8 cellular contexts compared by ENCODE assay signal in genomic region chr2:27663463-27664244, GRCh38. TPM values are rescaled to one million over a fixed set of nuclear protein-coding genes. Genes with fewer than 3 reads are reported as not detected.
A peak's percentile ranks its signal among the peaks of the same experiment; 100 is the strongest.
DNase-seq lines count a peak whose midpoint lies in the region; ATAC-seq, FAIRE-seq and TF ChIP-seq lines count a peak whose summit lies in the region.

Gene SLC4A1AP (plus strand): TSS chr2:27663889. CDS start chr2:27663915, 26 bp downstream.
Gene SUPT7L (minus strand): TSS chr2:27663614. CDS start chr2:27662192, 1,422 bp downstream.

- H3K4me1 Mint-ChIP-seq in T-helper 17 cell, result peaks cover 34% of the 10 kb centered on the region

- H3K27me3 Mint-ChIP-seq in T-helper 17 cell, result no peaks in the 10 kb centered on the region

- H3K36me3 Mint-ChIP-seq in T-helper 17 cell (ENCODE audit: low read depth), result peaks cover 12% of the 10 kb centered on the region

- H3K27ac ChIP-seq in right cardiac atrium (ENCODE audit: low read length), result peak within 1 kb of the TSS; percentile 100

- peak; percentile 46 for FAIRE-seq in urothelium cell line (lab: Jason Lieb, UNC)

- DNase-seq in GM12865 (ENCODE audit: low read depth) (peak; percentile 89), NCI-H1694 (lab: John Stamatoyannopoulos, UW) (peak; percentile 79), T-helper 17 cell (peak; percentile 55 to 64 (median 58)), anterior cingulate cortex (lab: John Stamatoyannopoulos, UW) (peak; percentile 32 to 93 (median 78)), right cardiac atrium (peak; percentile 75 to 88 (median 78)), pulmonary artery endothelial cell (ENCODE audit: low read depth, low spot score) (peak; percentile 62), urothelium cell line (ENCODE audit: low spot score) (peak; percentile 82)

- H3K4me3 Mint-ChIP-seq in T-helper 17 cell, result peak within 1 kb of the TSS; percentile 99

- ATAC-seq in HG02852 (IDR thresholded peaks at IDR 0.05; ENCODE audit: unreplicated experiment), result peak; percentile 64
- peak; percentile 81 for ATAC-seq in T-helper 17 cell
- peak; percentile 84 to 89 for ATAC-seq in right cardiac atrium

- intact Hi-C loops in right cardiac atrium (cut with DNase I), result no loop called here

- H3K4me3 ChIP-seq in GM12865 (ENCODE audit: low read depth, low read length) (peak within 1 kb of the TSS; percentile 88), right cardiac atrium (ENCODE audit: low read length) (peak within 1 kb of the TSS; percentile 87)

- no peaks in the 10 kb centered on the region for H3K27me3 ChIP-seq in right cardiac atrium (ENCODE audit: control insufficient read depth, insufficient read depth)

- H3K9me3 ChIP-seq in T-helper 17 cell (ENCODE audit: control insufficient read depth, low read length, poor library complexity, severe bottlenecking) (no peaks in the 10 kb centered on the region), right cardiac atrium (ENCODE audit: control insufficient read depth, low read length) (no peaks in the 10 kb centered on the region)

- under 1% methylated on average over 48 of the region's 48 CpGs for WGBS in right cardiac atrium

- no peaks in the 10 kb centered on the region for H3K4me1 ChIP-seq in right cardiac atrium (ENCODE audit: control insufficient read depth, insufficient read depth, low read length)

- TF ChIP-seq CTCF in GM12865 (IDR thresholded peaks at IDR 0.05; ENCODE audit: insufficient read depth, low read depth, low read length, missing control alignments), result no peak

- H3K27ac Mint-ChIP-seq in T-helper 17 cell, result peak within 1 kb of the TSS; percentile 100

RNA-seq across cellular contexts. Expression of gene SLC4A1AP, which starts in this region (rescaled TPM):
- total RNA-seq in T-helper 17 cell (10 to 100 TPM; 18.2 to 18.7 TPM), right cardiac atrium (10 to 100 TPM; 19.4 to 21.8 (median 21.2) TPM), pulmonary artery endothelial cell (30.3 and 49.5 TPM in 2 replicates)
- polyA plus RNA-seq in right cardiac atrium, result 19.9 TPM

RNA-seq across cellular contexts. Expression of gene SUPT7L, which starts in this region (rescaled TPM):
- total RNA-seq in T-helper 17 cell (10 to 100 TPM; 48.8 to 51.1 TPM), right cardiac atrium (10 to 100 TPM; 27.3 to 30.9 (median 29.0) TPM), pulmonary artery endothelial cell (9.6 and 14.9 TPM in 2 replicates)
- 26.8 TPM for polyA plus RNA-seq in right cardiac atrium

Comparison
In these comparisons a context has a peak if more than half of its experiments do, and no peak if none do; other contexts are left out.
1. Peak in every context shown above with its lines: DNase-seq, ATAC-seq, H3K4me3 ChIP-seq and H3K27ac ChIP-seq.